Comparison of ENCODE assay signal across 14 cellular contexts in the genomic region with DNA sequence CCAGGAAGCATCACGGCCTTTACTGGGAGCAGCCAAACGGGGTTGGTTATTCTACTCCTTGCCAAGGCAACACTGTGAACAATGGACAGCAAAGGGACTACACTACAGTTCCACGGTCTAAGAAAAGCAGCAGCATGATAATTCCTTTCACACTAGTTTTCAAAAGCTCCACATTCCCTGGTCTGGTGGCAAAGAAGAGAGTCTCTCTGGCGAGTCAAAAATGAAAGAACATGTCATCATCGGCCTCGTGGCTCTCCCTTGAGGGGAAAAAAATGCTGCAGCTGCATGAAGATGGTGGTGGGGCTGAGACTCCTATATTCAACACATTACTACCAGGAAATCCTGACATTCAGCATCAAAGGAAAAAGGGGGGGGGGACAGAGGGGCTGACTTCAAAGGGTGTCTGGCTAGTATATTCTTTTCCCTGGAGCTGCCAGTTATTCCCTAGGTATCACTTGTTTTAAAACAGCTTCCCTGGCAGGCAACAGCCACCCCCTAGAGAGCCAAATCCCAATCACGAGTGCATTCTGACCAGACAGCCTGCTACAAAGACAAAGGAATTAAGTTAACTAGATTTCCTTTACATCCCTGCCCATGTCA. TPM values are rescaled to one million over a fixed set of nuclear protein-coding genes. Genes with fewer than 3 reads are reported as not detected.
DNase-seq lines count a peak whose midpoint lies in the region; ATAC-seq, FAIRE-seq and TF ChIP-seq lines count a peak whose summit lies in the region.
"Had no signal": no experiment of that assay in that cellular context is flagged by ENCODE, and none has a peak within 500 bp of the region (broad histone marks: within the 10 kb centered on the region; RNA-seq: fewer than 3 reads in every experiment).

No MANE protein-coding gene starts in this region.

- H3K4ac ChIP-seq in mesendoderm (ENCODE audit: low read depth, low read length) = no peak overlapping the region

- no peak overlapping the region for H3K18ac ChIP-seq in mesendoderm (ENCODE audit: low read length)

- TF ChIP-seq CTCF in suprapubic skin (IDR thresholded peaks at IDR 0.05) = no peak

- H3K79me1 ChIP-seq in mesendoderm (ENCODE audit: low read length) = no peaks in the 10 kb centered on the region

- H3K4me1 ChIP-seq in mesendoderm (ENCODE audit: control insufficient read depth, low read depth, low read length) (peaks cover 8% of the 10 kb centered on the region), suprapubic skin (peaks cover 17% of the 10 kb centered on the region), small intestine (ENCODE audit: control insufficient read depth in 2 of 2, insufficient read depth in 1 of 2, low read depth in 1 of 2, low read length in 1 of 2) (no peaks in the 10 kb centered on the region)
- H3K4me1 ChIP-seq: thyroid gland had no signal

- H3K36me3 ChIP-seq in mesendoderm (ENCODE audit: control insufficient read depth, insufficient read depth, low read length) = peaks cover 7% of the 10 kb centered on the region
- H3K36me3 ChIP-seq in suprapubic skin = peaks cover 61% of the 10 kb centered on the region
- peaks cover 0 to 16% of the 10 kb centered on the region in 2 donors for H3K36me3 ChIP-seq in small intestine (ENCODE audit: control insufficient read depth in 2 of 2, insufficient read depth in 2 of 2, low read length in 2 of 2)

- no peak overlapping the region for H4K8ac ChIP-seq in mesendoderm (ENCODE audit: low read depth, low read length)

- FAIRE-seq in small intestine (lab: Jason Lieb, UNC) = no peak

- peaks cover 45% of the 10 kb centered on the region for H3K36me3 Mint-ChIP-seq in activated CD8-positive, alpha-beta memory T cell treated with anti-CD3 and anti-CD28 coated beads, Interleukin-2, amount 10 ng/mL, durations not matched to agents 7 days and 5 days

- H3K23ac ChIP-seq in mesendoderm (ENCODE audit: low read length) = no peak overlapping the region

- no peak for TF ChIP-seq POLR2A in suprapubic skin (IDR thresholded peaks at IDR 0.05)

- no peak overlapping the region for H4K5ac ChIP-seq in mesendoderm (ENCODE audit: low read length)

- H3K9me3 Mint-ChIP-seq in activated CD8-positive, alpha-beta memory T cell treated with anti-CD3 and anti-CD28 coated beads, Interleukin-2, amount 10 ng/mL, durations not matched to agents 7 days and 5 days (ENCODE audit: low read depth) = no peaks in the 10 kb centered on the region
- H3K9me3 Mint-ChIP-seq: IgD-negative memory B cell had no signal

- H3K9me3 ChIP-seq in suprapubic skin (no peaks in the 10 kb centered on the region), small intestine (ENCODE audit: control insufficient read depth, low read depth) (no peaks in the 10 kb centered on the region)
- H3K9me3 ChIP-seq: thyroid gland had no signal

- no peak overlapping the region for H2BK120ac ChIP-seq in mesendoderm (ENCODE audit: low read depth, low read length)

- H2BK15ac ChIP-seq in mesendoderm (replicated peaks; ENCODE audit: low read depth) = no peak overlapping the region

- H3K56ac ChIP-seq in mesendoderm (ENCODE audit: low read length) = peak overlapping the region; percentile 29

- DNase-seq in activated CD8-positive, alpha-beta memory T cell treated with anti-CD3 and anti-CD28 coated beads, Interleukin-2, amount 10 ng/mL, durations not matched to agents 7 days and 5 days = no peak
- no peak for DNase-seq in activated CD8-positive, alpha-beta memory T cell treated with anti-CD3 and anti-CD28 coated beads, Interleukin-2, amount 50 U/mL, for 48 hours
- DNase-seq in caudate nucleus (lab: John Stamatoyannopoulos, UW) (peak in 10 of 61 donors; percentile 2 to 46 (median 12)), mesendoderm (peak; percentile 53), suprapubic skin (ENCODE audit: low spot score in 2 of 2) (no peak), hepatic stellate cell (ENCODE audit: low spot score) (no peak), small intestine (no peak)
- DNase-seq in stimulated activated naive CD4-positive, alpha-beta T cell (lab: John Stamatoyannopoulos, UW) = no peak
- DNase-seq: NCI-H526 treated with DMSO at 0.1 percent for 48 hours, T1000 had no signal

- H3K27ac ChIP-seq in caudate nucleus (ENCODE audit: low read depth, low read length) (peak overlapping the region; percentile 8), mesendoderm (ENCODE audit: low read depth, low read length) (no peak overlapping the region), suprapubic skin (peak overlapping the region; percentile 80), small intestine (ENCODE audit: low read depth in 1 of 2, low read length in 1 of 2) (no peak overlapping the region)
- H3K27ac ChIP-seq: thyroid gland had no signal

- peaks cover 4% of the 10 kb centered on the region for H3K4me1 Mint-ChIP-seq in activated CD8-positive, alpha-beta memory T cell treated with anti-CD3 and anti-CD28 coated beads, Interleukin-2, amount 10 ng/mL, durations not matched to agents 7 days and 5 days
- H3K4me1 Mint-ChIP-seq: IgD-negative memory B cell had no signal

- WGBS in mesendoderm (ENCODE audit: extremely low coverage, insufficient coverage, low lambda C conversion rate) = no CpG with 5 or more reads among the region's 7 CpGs
- 49% methylated on average over 7 of the region's 7 CpGs for WGBS in suprapubic skin
- 67 to 89% (median 87%) methylated on average over 7 of the region's 7 CpGs for WGBS in small intestine, 3 donors

- H3K27me3 ChIP-seq in mesendoderm (ENCODE audit: insufficient read depth, low read length, poor library complexity) (no peaks in the 10 kb centered on the region), suprapubic skin (no peaks in the 10 kb centered on the region), small intestine (ENCODE audit: control insufficient read depth in 2 of 2, insufficient read depth in 2 of 2, low read length in 2 of 2) (no peaks in the 10 kb centered on the region)
- H3K27me3 ChIP-seq: thyroid gland had no signal

- H3K9ac ChIP-seq in mesendoderm (ENCODE audit: low read length) = no peak overlapping the region

- H3K27ac Mint-ChIP-seq in activated CD8-positive, alpha-beta memory T cell treated with anti-CD3 and anti-CD28 coated beads, Interleukin-2, amount 10 ng/mL, durations not matched to agents 7 days and 5 days = peak overlapping the region; percentile 22

- ATAC-seq in activated CD8-positive, alpha-beta memory T cell treated with anti-CD3 and anti-CD28 coated beads, Interleukin-2, amount 10 ng/mL, durations not matched to agents 7 days and 5 days = no peak

- no peak for TF ChIP-seq EP300 in suprapubic skin (IDR thresholded peaks at IDR 0.05)

- CTCF ChIA-PET in activated CD8-positive, alpha-beta memory T cell treated with anti-CD3 and anti-CD28 coated beads, Interleukin-2, amount 10 ng/mL, durations not matched to agents 7 days and 5 days (lab: Charles Lee) = interaction anchor here (0.7 to 1.1 kb wide), 2 partner anchors 11 to 98 kb away, joined by 3 read pairs; no protein-coding TSS in a partner anchor

- no peak overlapping the region for H2AK5ac ChIP-seq in mesendoderm (ENCODE audit: low read length)

- no peaks in the 10 kb centered on the region for H3K79me2 ChIP-seq in mesendoderm (ENCODE audit: control insufficient read depth, insufficient read depth, low read length)

- no peak overlapping the region for H3K4me2 ChIP-seq in mesendoderm (ENCODE audit: low read length)

- no peak overlapping the region for H3K4me3 ChIP-seq in mesendoderm (ENCODE audit: low read length)
- no peak overlapping the region for H3K4me3 ChIP-seq in suprapubic skin
- no peak overlapping the region for H3K4me3 ChIP-seq in small intestine (ENCODE audit: low read depth in 1 of 2, low read length in 2 of 2)
- H3K4me3 ChIP-seq: thyroid gland had no signal

- H2BK5ac ChIP-seq in mesendoderm (ENCODE audit: low read length) = no peak overlapping the region

- no peaks in the 10 kb centered on the region for H3K27me3 Mint-ChIP-seq in activated CD8-positive, alpha-beta memory T cell treated with anti-CD3 and anti-CD28 coated beads, Interleukin-2, amount 10 ng/mL, durations not matched to agents 7 days and 5 days
- H3K27me3 Mint-ChIP-seq: IgD-negative memory B cell had no signal

- no peak overlapping the region for H3K4me3 Mint-ChIP-seq in activated CD8-positive, alpha-beta memory T cell treated with anti-CD3 and anti-CD28 coated beads, Interleukin-2, amount 10 ng/mL, durations not matched to agents 7 days and 5 days
- H3K4me3 Mint-ChIP-seq: IgD-negative memory B cell had no signal

RNA-seq across cellular contexts. Expression of a gene that starts 49.1 kb away (rescaled TPM):
- total RNA-seq in activated CD8-positive, alpha-beta memory T cell treated with anti-CD3 and anti-CD28 coated beads, Interleukin-2, amount 10 ng/mL, durations not matched to agents 7 days and 5 days = 10 to 100 TPM; 27.0 to 35.3 TPM
- 27.7 TPM for polyA plus RNA-seq in mesendoderm (2013, experiment 1 of 2)
- 25.2 TPM for polyA plus RNA-seq in mesendoderm (2013, experiment 2 of 2)
- 10 to 100 TPM; 27.3 to 61.4 (median 39.2) TPM for total RNA-seq in suprapubic skin
- polyA plus RNA-seq in small intestine = 10 to 100 TPM; 14.1 to 18.4 (median 17.1) TPM

RNA-seq across cellular contexts. Expression of a gene that starts 54.6 kb away (rescaled TPM):
- 1 to 10 TPM; 5.0 to 7.3 TPM for total RNA-seq in activated CD8-positive, alpha-beta memory T cell treated with anti-CD3 and anti-CD28 coated beads, Interleukin-2, amount 10 ng/mL, durations not matched to agents 7 days and 5 days
- polyA plus RNA-seq in mesendoderm (2013, experiment 1 of 2) = 3.5 TPM
- 2.7 TPM for polyA plus RNA-seq in mesendoderm (2013, experiment 2 of 2)
- total RNA-seq in suprapubic skin = 1 to 10 TPM in 1 of 4 donors, under 1 TPM in 1, not detected in 2; 0.89 to 5.3 TPM
- 1 to 10 TPM in 2 of 3 donors, not detected in 1; 2.2 to 4.9 TPM for polyA plus RNA-seq in small intestine
- total RNA-seq: H4 had no signal
- polyA plus RNA-seq: BJ had no signal

Comparison
In these comparisons a context has a peak if more than half of its experiments do, and no peak if none do; other contexts are left out.
1. H3K27ac ChIP-seq: peak in caudate nucleus (single experiment) and suprapubic skin (single experiment); none in mesendoderm (single experiment) and small intestine (0 of 2).